Comparison of ENCODE assay signal across 14 cellular contexts in genomic region chr3:35944915-35945710, GRCh38.
DNase-seq lines count a peak whose midpoint lies in the region; ATAC-seq and TF ChIP-seq lines count a peak whose summit lies in the region.
"Had no signal": no experiment of that assay in that cellular context is flagged by ENCODE, and none has a peak within 500 bp of the region (broad histone marks: within the 10 kb centered on the region; RNA-seq: fewer than 3 reads in every experiment).

No MANE protein-coding gene starts in this region.

- no peaks in the 10 kb centered on the region for H3F3A ChIP-seq in GM23338 (replicated peaks; ENCODE audit: low read depth)

- H3K27ac ChIP-seq in GM23338 (ENCODE audit: low read depth) (no peak overlapping the region), SK-N-MC (peak overlapping the region; percentile 99), epithelial cell of prostate (peak overlapping the region; percentile 31), parathyroid adenoma (no peak overlapping the region)
- H3K27ac ChIP-seq: BLaER1 treated with 17β-estradiol and CSF1 and Interleukin-3, amounts not matched to agents 10 nM and 100 nM; ovary had no signal

- no peaks in the 10 kb centered on the region for H3K9me2 ChIP-seq in GM23338 (ENCODE audit: insufficient read depth)

- H3K9ac ChIP-seq in SK-N-MC (ENCODE audit: insufficient read length) (peak overlapping the region; percentile 66), parathyroid adenoma (no peak overlapping the region)
- H3K9ac ChIP-seq: BLaER1 treated with 17β-estradiol and CSF1 and Interleukin-3, amounts not matched to agents 10 nM and 100 nM had no signal

- H3K4me3 ChIP-seq in GM23338 (no peak overlapping the region), SK-N-MC (peak overlapping the region; percentile 47), parathyroid adenoma (ENCODE audit: low read depth, low read length) (no peak overlapping the region)
- H3K4me3 ChIP-seq: BLaER1 treated with 17β-estradiol and CSF1 and Interleukin-3, amounts not matched to agents 10 nM and 100 nM; ovary had no signal

- no peaks in the 10 kb centered on the region for H3K36me3 ChIP-seq in GM23338 (ENCODE audit: insufficient read depth)
- no peaks in the 10 kb centered on the region for H3K36me3 ChIP-seq in SK-N-MC (ENCODE audit: insufficient read depth, low read length)
- no peaks in the 10 kb centered on the region for H3K36me3 ChIP-seq in parathyroid adenoma (ENCODE audit: control insufficient read depth, insufficient read depth, low read length)
- H3K36me3 ChIP-seq: BLaER1 treated with 17β-estradiol and CSF1 and Interleukin-3, amounts not matched to agents 10 nM and 100 nM; ovary had no signal

- H3K4me1 Mint-ChIP-seq in GM23338 (no peaks in the 10 kb centered on the region; the same call in 2 of the 3 replicates), WTC11 (no peaks in the 10 kb centered on the region)

- DNase-seq in GM23338 (ENCODE audit: low spot score): no peak
- no peak for DNase-seq in SK-N-MC (ENCODE audit: low read depth, low spot score)
- peak; percentile 46 for DNase-seq in epithelial cell of prostate (ENCODE audit: low read depth, low spot score)
- no peak for DNase-seq in putamen (ENCODE audit: low spot score)
- no peak for DNase-seq in RPMI8226
- DNase-seq in WTC11 (ENCODE audit: low spot score): no peak
- DNase-seq: DMS79; effector memory CD8-positive, alpha-beta T cell; NK-92 treated with Interleukin-12 subunit alpha and Interleukin-12 subunit beta, amount 100 ng/mL, for 24 hours; ovary; stimulated activated CD4-positive, alpha-beta T cell treated with anti-CD3 and anti-CD28 coated beads, Interleukin-12 subunit alpha, Interleukin-12 subunit beta, amount 100 ng/mL, for 4 hours; substantia nigra had no signal

- H3K27me3 Mint-ChIP-seq in GM23338 (ENCODE audit: insufficient read depth, low read depth, poor library complexity): no peaks in the 10 kb centered on the region
- H3K27me3 Mint-ChIP-seq in WTC11 (ENCODE audit: low read depth): no peaks in the 10 kb centered on the region
- H3K27me3 Mint-ChIP-seq: effector memory CD8-positive, alpha-beta T cell had no signal

- ATAC-seq in GM23338 (no peak), WTC11 (no peak)
- ATAC-seq: effector memory CD8-positive, alpha-beta T cell had no signal

- H3K4me3 Mint-ChIP-seq in GM23338: no peak overlapping the region
- H3K4me3 Mint-ChIP-seq in WTC11: no peak overlapping the region
- H3K4me3 Mint-ChIP-seq: effector memory CD8-positive, alpha-beta T cell had no signal

- TF ChIP-seq CTCF in GM23338 (conservative IDR thresholded peaks at IDR 0.05; ENCODE audit: low read depth in 2 of 2) (no peak), parathyroid adenoma (IDR thresholded peaks at IDR 0.05) (no peak), WTC11 (IDR thresholded peaks at IDR 0.05) (no peak)

- H3K4me1 ChIP-seq in GM23338 (ENCODE audit: insufficient read depth) (no peaks in the 10 kb centered on the region), parathyroid adenoma (no peaks in the 10 kb centered on the region)
- H3K4me1 ChIP-seq: BLaER1 treated with 17β-estradiol and CSF1 and Interleukin-3, amounts not matched to agents 10 nM and 100 nM had no signal

- H3K9me3 ChIP-seq in SK-N-MC (ENCODE audit: low read depth, low read length) (no peaks in the 10 kb centered on the region), parathyroid adenoma (ENCODE audit: control insufficient read depth, low read length) (no peaks in the 10 kb centered on the region)
- H3K9me3 ChIP-seq: BLaER1 treated with 17β-estradiol and CSF1 and Interleukin-3, amounts not matched to agents 10 nM and 100 nM; ovary had no signal

- H3K9me3 Mint-ChIP-seq in GM23338 (no peaks in the 10 kb centered on the region), WTC11 (no peaks in the 10 kb centered on the region)

- CTCF ChIA-PET in WTC11 (lab: Charles Lee): interaction anchor here (0.7 to 1.2 kb wide), 3 partner anchors 21 to 37 kb away, joined by 3 to 4 read pairs (median 3); no protein-coding TSS in a partner anchor

- peak overlapping the region; percentile 69; the same call in 1 of the 2 replicates for H2AFZ ChIP-seq in GM23338
- H2AFZ ChIP-seq in parathyroid adenoma: peak overlapping the region; percentile 1

- H4K20me1 ChIP-seq in GM23338 (replicated peaks; ENCODE audit: insufficient read depth): no peaks in the 10 kb centered on the region
- H4K20me1 ChIP-seq: BLaER1 treated with 17β-estradiol and CSF1 and Interleukin-3, amounts not matched to agents 10 nM and 100 nM had no signal

- POLR2A ChIA-PET in WTC11 (lab: Charles Lee): no interaction called here

- H3K4me2 ChIP-seq in GM23338: no peak overlapping the region
- no peak overlapping the region for H3K4me2 ChIP-seq in parathyroid adenoma (ENCODE audit: low read length)
- H3K4me2 ChIP-seq: BLaER1 treated with 17β-estradiol and CSF1 and Interleukin-3, amounts not matched to agents 10 nM and 100 nM had no signal

- H3K79me2 ChIP-seq in GM23338 (replicated peaks; ENCODE audit: insufficient read depth) (no peaks in the 10 kb centered on the region), parathyroid adenoma (no peaks in the 10 kb centered on the region)

- H3K36me3 Mint-ChIP-seq in GM23338 (ENCODE audit: low read depth): no peaks in the 10 kb centered on the region
- H3K36me3 Mint-ChIP-seq in WTC11: no peaks in the 10 kb centered on the region

- peak overlapping the region; percentile 40; the same call in 1 of the 2 replicates for H3K27ac Mint-ChIP-seq in GM23338
- no peak overlapping the region for H3K27ac Mint-ChIP-seq in WTC11
- H3K27ac Mint-ChIP-seq: effector memory CD8-positive, alpha-beta T cell had no signal

- H3K27me3 ChIP-seq in GM23338 (ENCODE audit: insufficient read depth) (no peaks in the 10 kb centered on the region), parathyroid adenoma (ENCODE audit: control insufficient read depth, insufficient read depth, low read length) (no peaks in the 10 kb centered on the region)
- H3K27me3 ChIP-seq: BLaER1 treated with 17β-estradiol and CSF1 and Interleukin-3, amounts not matched to agents 10 nM and 100 nM; ovary had no signal

TF ChIP-seq in WTC11, 78 proteins besides CTCF, POLR2A, EP300 and RAD21 (continues in another document):
- no peak for TF ChIP-seq NR2C2 (CRISPR knock-in tag; IDR thresholded peaks at IDR 0.05)
- TF ChIP-seq CREB1 (CRISPR knock-in tag; IDR thresholded peaks at IDR 0.05): no peak
- TF ChIP-seq NR1H2 (CRISPR knock-in tag; IDR thresholded peaks at IDR 0.05): no peak
- TF ChIP-seq PRRX2 (CRISPR knock-in tag; IDR thresholded peaks at IDR 0.05): no peak
- TF ChIP-seq ZNF425 (CRISPR knock-in tag; conservative IDR thresholded peaks at IDR 0.05): no peak
- no peak for TF ChIP-seq ZNF281 (CRISPR knock-in tag; IDR thresholded peaks at IDR 0.05)
- no peak for TF ChIP-seq E2F1 (CRISPR knock-in tag; IDR thresholded peaks at IDR 0.05)
- TF ChIP-seq ZNF219 (CRISPR knock-in tag; IDR thresholded peaks at IDR 0.05; ENCODE audit: borderline replicate concordance): no peak
- TF ChIP-seq ZNF423 (CRISPR knock-in tag; IDR thresholded peaks at IDR 0.05): no peak

Comparison
In these comparisons a context has a peak if more than half of its experiments do, and no peak if none do; other contexts are left out.
1. H3K27ac ChIP-seq: peak in SK-N-MC (single experiment) and epithelial cell of prostate (single experiment); none in GM23338 (single experiment) and parathyroid adenoma (single experiment).